In genomic region chr2:188291142-188291616, GRCh38 we compare ENCODE assay signal across 8 cellular contexts. TPM values are rescaled to one million over a fixed set of nuclear protein-coding genes. Genes with fewer than 3 reads are reported as not detected.
DNase-seq lines count a peak whose midpoint lies in the region; ATAC-seq, FAIRE-seq and TF ChIP-seq lines count a peak whose summit lies in the region.

No MANE protein-coding gene starts in this region.

- no peaks in the 10 kb centered on the region for H3K27me3 ChIP-seq in psoas muscle (ENCODE audit: insufficient read depth in 3 of 3, low read length in 2 of 3)

- 5 to 15% (median 7%) methylated on average over 12 of the region's 12 CpGs for WGBS in psoas muscle, 3 donors

- peak overlapping the region; percentile 88 for H3K27ac ChIP-seq in psoas muscle

- TF ChIP-seq CTCF in foreskin fibroblast (IDR thresholded peaks at IDR 0.05; ENCODE audit: low read depth, low read length) (no peak), psoas muscle (IDR thresholded peaks at IDR 0.05) (no peak)

- intact Hi-C loops in psoas muscle (cut with DNase I): loop anchor here (5.0 kb wide), 3 partner anchors 41 to 86 kb away; no protein-coding TSS in a partner anchor

- FAIRE-seq in G401.6 (lab: Jason Lieb, UNC): peak; percentile 54

- H3K4me3 ChIP-seq in foreskin fibroblast (ENCODE audit: low read depth in 1 of 2, low read length in 2 of 2): peak overlapping the region; percentile 81 to 84
- H3K4me3 ChIP-seq in psoas muscle: peak overlapping the region; percentile 94

- peak; percentile 63 for DNase-seq in SK-N-DZ (ENCODE audit: low spot score)
- DNase-seq in foreskin fibroblast: peak; percentile 16 to 60
- DNase-seq in psoas muscle: no peak
- no peak for DNase-seq in Ammon's horn (ENCODE audit: low spot score)
- DNase-seq in hippocampal formation (lab: John Stamatoyannopoulos, UW): no peak

- H3K9me3 ChIP-seq in psoas muscle: no peaks in the 10 kb centered on the region

- no peaks in the 10 kb centered on the region for H3K36me3 ChIP-seq in psoas muscle (ENCODE audit: insufficient read depth in 1 of 2, low read depth in 1 of 2)

- ATAC-seq in psoas muscle: no peak
- no peak for ATAC-seq in HG02852 (IDR thresholded peaks at IDR 0.05; ENCODE audit: unreplicated experiment)
- no peak for ATAC-seq in HG02678 (IDR thresholded peaks at IDR 0.05; ENCODE audit: unreplicated experiment)

- H3K4me1 ChIP-seq in psoas muscle: peaks cover 19% of the 10 kb centered on the region

RNA-seq across cellular contexts. Expression of gene GULP1, which starts 0.5 kb away (rescaled TPM):
- polyA plus RNA-seq in SK-N-DZ (2014; cell fraction: cytosol; rRNA removed): 95.4 and 102 TPM in 2 replicates
- polyA plus RNA-seq in SK-N-DZ (2014; cell fraction: nucleus; rRNA removed): 255 and 263 TPM in 2 replicates
- total RNA-seq in psoas muscle: 10 to 100 TPM in 3 of 4 donors, 1 to 10 TPM in 1; 9.3 to 15.9 (median 13.5) TPM
- 10 to 100 TPM in 1 of 3 donors, 1 to 10 TPM in 2; 5.6 to 18.0 (median 10.0) TPM for polyA plus RNA-seq in psoas muscle

Comparison
In these comparisons a context has a peak if more than half of its experiments do, and no peak if none do; other contexts are left out.
1. DNase-seq: peak in SK-N-DZ (single experiment) and foreskin fibroblast (2 of 2); none in psoas muscle (0 of 2), Ammon's horn (single experiment) and hippocampal formation (0 of 2).